In the genomic region with DNA sequence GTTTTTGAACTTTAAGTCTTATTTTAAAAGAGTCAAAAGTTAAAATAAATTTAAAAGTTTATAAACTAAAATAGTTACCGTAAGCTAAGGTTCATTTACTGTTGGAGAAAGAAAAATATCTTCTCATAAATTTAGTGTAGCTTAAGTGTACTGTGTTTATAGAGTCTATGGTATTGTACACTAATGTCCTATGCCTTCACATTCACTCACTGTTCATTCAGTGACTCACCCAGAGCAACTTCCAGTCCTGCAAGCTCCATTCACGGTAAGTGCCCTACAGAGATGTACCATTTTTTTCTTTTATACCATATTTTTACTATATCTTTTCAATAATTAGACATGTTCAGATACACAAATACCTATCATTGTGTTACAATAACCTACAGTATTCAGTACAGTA, we compare ENCODE assay signal across 21 cellular contexts.
"Had no signal": no experiment of that assay in that cellular context is flagged by ENCODE, and none has a peak within 500 bp of the region (broad histone marks: within the 10 kb centered on the region; RNA-seq: fewer than 3 reads in every experiment).

No MANE protein-coding gene starts in this region.

- H3K27ac Mint-ChIP-seq: activated CD4-positive, alpha-beta memory T cell treated with anti-CD3 and anti-CD28 coated beads, Interleukin-2, amount 10 ng/mL, durations not matched to agents 7 days and 5 days; activated CD8-positive, alpha-beta memory T cell treated with anti-CD3 and anti-CD28 coated beads, Interleukin-2, amount 10 ng/mL, durations not matched to agents 7 days and 5 days; activated naive CD8-positive, alpha-beta T cell treated with anti-CD3 and anti-CD28 coated beads for 36 hours; dendritic cell treated with granulocyte-macrophage colony-stimulating factor and Interleukin-4, amounts not matched to agents 40 ng/mL and 50 ng/mL, for 4 days; naive thymus-derived CD8-positive, alpha-beta T cell had no signal

- H3K9me3 ChIP-seq: gastroesophageal sphincter, heart right ventricle, psoas muscle, right lobe of liver, tibial nerve had no signal

- ATAC-seq: activated CD8-positive, alpha-beta memory T cell treated with anti-CD3 and anti-CD28 coated beads, Interleukin-2, amount 10 ng/mL, durations not matched to agents 7 days and 5 days; gastroesophageal sphincter; heart right ventricle; naive thymus-derived CD8-positive, alpha-beta T cell; psoas muscle; right lobe of liver had no signal

- H3K4me3 ChIP-seq: gastroesophageal sphincter, heart right ventricle, psoas muscle, right lobe of liver, tibial nerve had no signal

- H3K4me1 Mint-ChIP-seq: activated CD4-positive, alpha-beta memory T cell treated with anti-CD3 and anti-CD28 coated beads, Interleukin-2, amount 10 ng/mL, durations not matched to agents 7 days and 5 days; activated CD8-positive, alpha-beta memory T cell treated with anti-CD3 and anti-CD28 coated beads, Interleukin-2, amount 10 ng/mL, durations not matched to agents 7 days and 5 days; activated naive CD8-positive, alpha-beta T cell treated with anti-CD3 and anti-CD28 coated beads for 36 hours; naive thymus-derived CD8-positive, alpha-beta T cell had no signal

- H3K9me3 Mint-ChIP-seq: dendritic cell treated with granulocyte-macrophage colony-stimulating factor and Interleukin-4, amounts not matched to agents 40 ng/mL and 50 ng/mL, for 4 days had no signal

- H3K36me3 ChIP-seq: gastroesophageal sphincter, right lobe of liver, tibial nerve had no signal

- H3K4me3 Mint-ChIP-seq: activated CD4-positive, alpha-beta memory T cell treated with anti-CD3 and anti-CD28 coated beads, Interleukin-2, amount 10 ng/mL, durations not matched to agents 7 days and 5 days; activated CD8-positive, alpha-beta memory T cell treated with anti-CD3 and anti-CD28 coated beads, Interleukin-2, amount 10 ng/mL, durations not matched to agents 7 days and 5 days; activated naive CD8-positive, alpha-beta T cell treated with anti-CD3 and anti-CD28 coated beads for 36 hours; dendritic cell treated with granulocyte-macrophage colony-stimulating factor and Interleukin-4, amounts not matched to agents 40 ng/mL and 50 ng/mL, for 4 days; naive thymus-derived CD8-positive, alpha-beta T cell had no signal

- H3K27ac ChIP-seq: gastroesophageal sphincter, heart right ventricle, psoas muscle, right lobe of liver, tibial nerve had no signal

- FAIRE-seq: urothelium cell line had no signal

- H3K36me3 Mint-ChIP-seq: activated CD8-positive, alpha-beta memory T cell treated with anti-CD3 and anti-CD28 coated beads, Interleukin-2, amount 10 ng/mL, durations not matched to agents 7 days and 5 days; activated naive CD8-positive, alpha-beta T cell treated with anti-CD3 and anti-CD28 coated beads for 36 hours; naive thymus-derived CD8-positive, alpha-beta T cell had no signal

- H3K4me1 ChIP-seq: gastroesophageal sphincter, heart right ventricle, psoas muscle, tibial nerve had no signal

- H3K27me3 Mint-ChIP-seq: activated CD4-positive, alpha-beta memory T cell treated with anti-CD3 and anti-CD28 coated beads, Interleukin-2, amount 10 ng/mL, durations not matched to agents 7 days and 5 days; activated CD8-positive, alpha-beta memory T cell treated with anti-CD3 and anti-CD28 coated beads, Interleukin-2, amount 10 ng/mL, durations not matched to agents 7 days and 5 days; activated naive CD8-positive, alpha-beta T cell treated with anti-CD3 and anti-CD28 coated beads for 36 hours; dendritic cell treated with granulocyte-macrophage colony-stimulating factor and Interleukin-4, amounts not matched to agents 40 ng/mL and 50 ng/mL, for 4 days had no signal

- DNase-seq: activated CD4-positive, alpha-beta memory T cell treated with anti-CD3 and anti-CD28 coated beads, Interleukin-2, amount 10 ng/mL, durations not matched to agents 7 days and 5 days; activated CD4-positive, alpha-beta T cell treated with anti-CD3 and anti-CD28 coated beads for 48 hours; activated CD4-positive, CD25-positive, alpha-beta regulatory T cell; activated CD8-positive, alpha-beta memory T cell treated with anti-CD3 and anti-CD28 coated beads, Interleukin-2, amount 10 ng/mL, durations not matched to agents 7 days and 5 days; activated naive CD4-positive, alpha-beta T cell; activated naive CD8-positive, alpha-beta T cell treated with anti-CD3 and anti-CD28 coated beads for 36 hours; amygdala; cerebellar nuclear complex; effector CD8-positive, alpha-beta T cell; heart right ventricle; naive thymus-derived CD8-positive, alpha-beta T cell; psoas muscle; right lobe of liver; stimulated activated naive CD4-positive, alpha-beta T cell; substantia nigra; T-helper 1 cell; T-helper 9 cell had no signal

- H3K27me3 ChIP-seq: gastroesophageal sphincter, heart right ventricle, right lobe of liver, tibial nerve had no signal
